Comparison of ENCODE assay signal across 19 cellular contexts in the genomic region with DNA sequence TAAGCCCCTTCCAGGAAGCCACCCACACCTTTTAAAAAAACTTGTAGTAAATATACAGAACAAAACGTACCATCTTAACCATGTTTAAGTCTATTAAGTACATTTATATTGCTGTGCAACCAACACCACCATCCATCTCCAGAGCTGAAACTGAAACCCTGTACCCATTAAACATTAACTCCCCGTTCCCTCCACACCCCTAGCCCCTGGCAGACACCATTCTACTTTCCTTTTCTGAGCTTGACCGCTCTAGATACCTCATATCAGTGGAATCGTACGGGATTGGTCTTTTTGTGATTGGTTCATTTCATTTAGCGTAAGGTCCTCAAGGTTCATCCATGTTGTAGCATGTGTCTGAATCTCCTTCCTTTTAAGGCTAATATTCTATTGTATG. TPM values are rescaled to one million over a fixed set of nuclear protein-coding genes. Genes with fewer than 3 reads are reported as not detected.
DNase-seq lines count a peak whose midpoint lies in the region; ATAC-seq and TF ChIP-seq lines count a peak whose summit lies in the region.
"Had no signal": no experiment of that assay in that cellular context is flagged by ENCODE, and none has a peak within 500 bp of the region (broad histone marks: within the 10 kb centered on the region; RNA-seq: fewer than 3 reads in every experiment).

No MANE protein-coding gene starts in this region.

- H3K27ac ChIP-seq in liver (ENCODE audit: low read depth in 1 of 2, low read length in 2 of 2), result peak overlapping the region in 1 of 2 donors; percentile 14

- no peaks in the 10 kb centered on the region for H3K27me3 ChIP-seq in liver (ENCODE audit: control insufficient read depth in 4 of 4, insufficient read depth in 4 of 4, low read length in 3 of 4)

- TF ChIP-seq CTCF in Calu3 (IDR thresholded peaks at IDR 0.05; ENCODE audit: unreplicated experiment), result no peak
- TF ChIP-seq CTCF in liver (IDR thresholded peaks at IDR 0.05; ENCODE audit: low read depth, low read length, missing input control), result no peak

- no peak overlapping the region for H3K4me3 ChIP-seq in liver (ENCODE audit: low read depth in 1 of 3, low read length in 3 of 3)

- H3K9me3 Mint-ChIP-seq in Calu3 (ENCODE audit: low read depth, unreplicated experiment), result no peaks in the 10 kb centered on the region
- H3K9me3 Mint-ChIP-seq: nephron; stimulated activated naive CD8-positive, alpha-beta T cell treated with anti-CD3 and anti-CD28 coated beads, Interleukin-15, Interleukin-2, amounts not matched to agents 100 ng/mL and 50 ng/mL, for 24 hours had no signal

- H3K36me3 ChIP-seq in liver (ENCODE audit: control insufficient read depth in 4 of 4, insufficient read depth in 3 of 4, low read depth in 1 of 4, low read length in 3 of 4), result no peaks in the 10 kb centered on the region

- TF ChIP-seq RAD21 in liver (IDR thresholded peaks at IDR 0.05), result peak in 1 of 2 donors; percentile 50

- intact Hi-C loops in Calu3 (cut with micrococcal nuclease; ENCODE audit: unreplicated experiment), result loop anchor here (5.0 to 10.0 kb wide), 2 partner anchors 47 to 70 kb away; no protein-coding TSS in a partner anchor

- no peaks in the 10 kb centered on the region for H3K27me3 Mint-ChIP-seq in Calu3 (ENCODE audit: unreplicated experiment)

- peaks cover 55% of the 10 kb centered on the region for H3K4me1 Mint-ChIP-seq in Calu3 (ENCODE audit: low read depth, unreplicated experiment)

- peak; percentile 47 for DNase-seq in Calu3
- no peak for DNase-seq in stimulated activated naive CD8-positive, alpha-beta T cell treated with anti-CD3 and anti-CD28 coated beads, Interleukin-15, Interleukin-2, amounts not matched to agents 100 U/mL and 50 U/mL, for 24 hours
- no peak for DNase-seq in NCI-H1105 (lab: John Stamatoyannopoulos, UW)
- no peak for DNase-seq in activated gamma-delta T cell treated with Interleukin-2 at 50 U/mL for 16 hours
- DNase-seq: activated CD4-positive, alpha-beta T cell treated with anti-CD3 and anti-CD28 coated beads, Interleukin-2, amount 50 U/mL, for 1 hour; amygdala; erythroblast; GF-D8; Kasumi-1; left ventricle myocardium superior; NCI-H187; RPMI8226; T1000 had no signal

- H3K36me3 Mint-ChIP-seq in Calu3 (ENCODE audit: insufficient read depth, unreplicated experiment), result peaks cover 5% of the 10 kb centered on the region

- CTCF ChIA-PET in Calu3 (lab: Charles Lee), result interaction anchor here (0.7 to 1.0 kb wide), 4 partner anchors 20 to 94 kb away, joined by 3 to 7 read pairs (median 4); no protein-coding TSS in a partner anchor

- no peak overlapping the region for H3K9ac ChIP-seq in liver (ENCODE audit: low read depth in 1 of 2, low read length in 2 of 2)

- H3K4me1 ChIP-seq in liver (ENCODE audit: control insufficient read depth in 4 of 4, insufficient read depth in 4 of 4, low read length in 3 of 4), result peaks cover 0 to 3% (median 1%) of the 10 kb centered on the region in 4 donors

- 32% methylated on average over 6 of the region's 6 CpGs for WGBS in liver

- H3K4me3 Mint-ChIP-seq in Calu3 (ENCODE audit: low read depth, unreplicated experiment), result peak overlapping the region; percentile 61
- H3K4me3 Mint-ChIP-seq: nephron; stimulated activated naive CD8-positive, alpha-beta T cell treated with anti-CD3 and anti-CD28 coated beads, Interleukin-15, Interleukin-2, amounts not matched to agents 100 ng/mL and 50 ng/mL, for 24 hours had no signal

- ATAC-seq in GM21423 (IDR thresholded peaks at IDR 0.05; ENCODE audit: unreplicated experiment), result peak; percentile 93
- peak; percentile 97 for ATAC-seq in HG03460 (IDR thresholded peaks at IDR 0.05; ENCODE audit: unreplicated experiment)
- no peak for ATAC-seq in stimulated activated naive CD8-positive, alpha-beta T cell treated with anti-CD3 and anti-CD28 coated beads, Interleukin-15, Interleukin-2, amounts not matched to agents 100 U/mL and 50 U/mL, for 24 hours
- ATAC-seq in GM19351 (IDR thresholded peaks at IDR 0.05; ENCODE audit: unreplicated experiment), result no peak
- ATAC-seq: left ventricle myocardium superior had no signal

- H3K27ac Mint-ChIP-seq in Calu3 (ENCODE audit: unreplicated experiment), result peak overlapping the region; percentile 90
- H3K27ac Mint-ChIP-seq: stimulated activated naive CD8-positive, alpha-beta T cell treated with anti-CD3 and anti-CD28 coated beads, Interleukin-15, Interleukin-2, amounts not matched to agents 100 ng/mL and 50 ng/mL, for 24 hours had no signal

- no peaks in the 10 kb centered on the region for H3K9me3 ChIP-seq in liver (ENCODE audit: control insufficient read depth in 4 of 4, low read length in 3 of 4)

- no TSS peak for BruUV-seq in Calu3 (replicated peaks; lab: Mats Ljungman, UMichigan)

TF ChIP-seq in liver, 16 proteins besides CTCF, POLR2A, EP300 and RAD21:
- peak in 1 of 2 donors; percentile 30 for TF ChIP-seq HNF4A (conservative IDR thresholded peaks at IDR 0.05)
- no peak for TF ChIP-seq ATF3 (IDR thresholded peaks at IDR 0.05)
- peak; percentile 19 for TF ChIP-seq SP1 (IDR thresholded peaks at IDR 0.05)
- peak in 1 of 2 donors; percentile 34 for TF ChIP-seq RXRA (IDR thresholded peaks at IDR 0.05)

RNA-seq across cellular contexts. Expression of gene SPATA13, which starts 13.0 kb away (rescaled TPM):
- 33.8 and 35.9 TPM in 2 replicates for total RNA-seq in Calu3 (2022)
- 10 to 100 TPM; 16.7 to 57.6 TPM for total RNA-seq in liver
- 10 to 100 TPM in 1 of 2 donors, 1 to 10 TPM in 1; 10.0 to 24.1 TPM for polyA plus RNA-seq in liver

Comparison
In these comparisons a context has a peak if more than half of its experiments do, and no peak if none do; other contexts are left out.
1. ATAC-seq: peak in GM21423 (single experiment) and HG03460 (single experiment); none in stimulated activated naive CD8-positive, alpha-beta T cell treated with anti-CD3 and anti-CD28 coated beads, Interleukin-15, Interleukin-2, amounts not matched to agents 100 U/mL and 50 U/mL, for 24 hours (single experiment) and GM19351 (single experiment).